Comparison of ENCODE assay signal across 8 cellular contexts in the genomic region with DNA sequence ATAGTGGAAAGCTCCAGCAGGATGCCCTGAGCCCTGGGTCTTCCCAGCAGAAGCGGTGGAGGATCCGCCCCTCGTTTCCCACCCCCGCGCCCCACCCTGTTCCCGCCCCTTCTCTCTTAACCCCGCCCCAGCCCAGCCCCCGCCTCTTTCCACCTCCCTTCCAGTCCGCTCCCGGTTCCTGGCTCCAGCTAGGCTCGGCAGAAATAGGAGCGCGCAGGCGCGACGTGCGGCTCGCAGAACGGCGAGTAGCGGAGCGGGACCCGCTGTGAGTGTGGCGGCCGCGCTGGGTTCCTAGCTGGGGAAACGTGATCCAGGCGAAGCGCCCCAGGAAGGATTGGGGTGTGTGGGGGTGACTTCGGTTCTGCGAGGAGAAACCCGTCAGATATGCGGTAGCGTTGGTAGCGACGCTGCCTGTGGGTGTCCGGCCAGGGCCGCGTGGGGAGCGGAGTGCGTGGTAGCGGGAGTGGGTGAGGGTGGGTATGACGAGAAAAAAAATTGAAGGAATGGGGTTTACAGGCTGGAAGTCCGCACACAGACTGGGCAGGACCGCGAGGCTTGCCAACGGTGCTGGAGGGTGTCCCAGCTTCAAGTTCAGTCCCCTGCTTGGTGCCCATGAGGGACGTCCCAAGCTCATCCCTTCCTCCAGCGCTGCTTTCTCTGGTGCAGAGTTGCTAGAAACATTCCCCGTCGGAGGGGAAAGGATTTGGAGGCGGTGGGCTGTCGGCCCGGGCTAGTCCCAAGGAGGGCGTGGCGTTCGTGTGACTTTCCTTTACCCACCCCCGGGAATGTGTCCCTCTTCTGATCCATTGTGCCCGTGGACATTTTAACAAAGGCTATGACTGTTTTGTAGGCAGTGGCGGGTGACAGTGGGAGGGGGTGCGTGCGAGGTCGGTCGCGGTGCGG. TPM values are rescaled to one million over a fixed set of nuclear protein-coding genes. Genes with fewer than 3 reads are reported as not detected.
DNase-seq lines count a peak whose midpoint lies in the region; TF ChIP-seq lines count a peak whose summit lies in the region.

A gene (plus strand): TSS at position 234 of the 903 bp plus-strand sequence. CDS start 56,886 bp downstream, outside the sequence.

- in situ Hi-C loops in GM13976 (cut with MboI; ENCODE audit: low sequenced_read_pairs, unreplicated experiment), result no loop called here

- no peak for TF ChIP-seq CTCF in PC-9 (conservative IDR thresholded peaks at IDR 0.05)
- TF ChIP-seq CTCF in GM13976 (IDR thresholded peaks at IDR 0.05; ENCODE audit: borderline replicate concordance, control extremely low read depth, extremely low read depth, insufficient read depth, missing control alignments), result no peak

- H3K4me2 ChIP-seq in PC-9, result peak within 1 kb of the TSS; percentile 84

- peaks cover 33% of the 10 kb centered on the region for H3K4me1 ChIP-seq in PC-9 (replicated peaks; ENCODE audit: insufficient read depth)

- no peaks in the 10 kb centered on the region for H3K27me3 ChIP-seq in PC-9 (ENCODE audit: insufficient read depth, low read depth)

- no peaks in the 10 kb centered on the region for H3K36me3 ChIP-seq in PC-9 (ENCODE audit: low read depth)

- no peaks in the 10 kb centered on the region for H3K9me3 ChIP-seq in PC-9 (ENCODE audit: insufficient read depth, low read depth)

- H3K4me3 ChIP-seq in PC-9, result peak within 1 kb of the TSS; percentile 79
- peak within 1 kb of the TSS; percentile 44 to 56 (median 50) for H3K4me3 ChIP-seq in skin epidermis

- H3K9me2 ChIP-seq in PC-9 (ENCODE audit: insufficient read depth), result no peaks in the 10 kb centered on the region

- POLR2A ChIA-PET in PC-9 (lab: Charles Lee; ENCODE audit: unreplicated experiment), result interaction anchor here (0.6 to 2.0 kb wide), 5 partner anchors 31 to 56 kb away, joined by 3 to 25 read pairs (median 6); no protein-coding TSS in a partner anchor

- no peaks in the 10 kb centered on the region for H3F3A ChIP-seq in PC-9 (ENCODE audit: insufficient read depth, low read depth)

- intact Hi-C loops in PC-9 (cut with micrococcal nuclease; ENCODE audit: unreplicated experiment), result loop anchor here (1.0 to 2.0 kb wide), 2 partner anchors 33 to 105 kb away; no protein-coding TSS in a partner anchor

- peak; percentile 7 for DNase-seq in stimulated activated CD4-positive, alpha-beta T cell treated with anti-CD3 and anti-CD28 coated beads, Interleukin-15, amount 100 ng/mL, for 24 hours
- no peak for DNase-seq in stimulated activated CD4-positive, alpha-beta T cell treated with anti-CD3 and anti-CD28 coated beads, Interleukin-4, amount 100 ng/mL, for 1 hour
- peak; percentile 69 to 83 for DNase-seq in PC-9
- DNase-seq in dermis blood vessel endothelial cell, result peak; percentile 87
- DNase-seq in kidney tubule cell (ENCODE audit: low spot score), result peak; percentile 84
- DNase-seq in activated CD4-positive, CD25-positive, alpha-beta regulatory T cell (lab: John Stamatoyannopoulos, UW), result no peak
- no peak for DNase-seq in GM13976 (ENCODE audit: low spot score)

- H4K20me1 ChIP-seq in PC-9 (ENCODE audit: insufficient read depth), result no peaks in the 10 kb centered on the region

- peak within 1 kb of the TSS; percentile 94 for H2AFZ ChIP-seq in PC-9

- CTCF ChIA-PET in PC-9 (lab: Charles Lee), result no interaction called here

- peak within 1 kb of the TSS; percentile 59 for H3K27ac ChIP-seq in PC-9
- peak within 1 kb of the TSS in 19 of 21 experiments; percentile 31 to 81 (median 70) for H3K27ac ChIP-seq in skin epidermis

- BruUV-seq in PC-9 (replicated peaks; lab: Mats Ljungman, UMichigan), result no TSS peak

- peaks cover 47% of the 10 kb centered on the region for H3K79me2 ChIP-seq in PC-9 (ENCODE audit: low read depth)

RNA-seq across cellular contexts. Expression of the gene that starts here (rescaled TPM):
- total RNA-seq in PC-9 (2021) (23.5 and 34.4 TPM in 2 replicates), dermis blood vessel endothelial cell (32.0 and 37.4 TPM in 2 replicates)

Comparison
In these comparisons a context has a peak if more than half of its experiments do, and no peak if none do; other contexts are left out.
1. DNase-seq: peak in stimulated activated CD4-positive, alpha-beta T cell treated with anti-CD3 and anti-CD28 coated beads, Interleukin-15, amount 100 ng/mL, for 24 hours (single experiment), PC-9 (2 of 2), dermis blood vessel endothelial cell (single experiment) and kidney tubule cell (single experiment); none in stimulated activated CD4-positive, alpha-beta T cell treated with anti-CD3 and anti-CD28 coated beads, Interleukin-4, amount 100 ng/mL, for 1 hour (single experiment), activated CD4-positive, CD25-positive, alpha-beta regulatory T cell (0 of 4) and GM13976 (single experiment).